In genomic region chr13:33111414-33112110, GRCh38 we compare ENCODE assay signal across 11 cellular contexts.
DNase-seq lines count a peak whose midpoint lies in the region; ATAC-seq, FAIRE-seq and TF ChIP-seq lines count a peak whose summit lies in the region.
"Had no signal": no experiment of that assay in that cellular context is flagged by ENCODE, and none has a peak within 500 bp of the region (broad histone marks: within the 10 kb centered on the region; RNA-seq: fewer than 3 reads in every experiment).

No MANE protein-coding gene starts in this region.

- peak; percentile 4 for DNase-seq in NCI-H1105 treated with DMSO at 0.1 percent for 48 hours (lab: John Stamatoyannopoulos, UW)
- no peak for DNase-seq in NCI-H1105 (lab: John Stamatoyannopoulos, UW)
- DNase-seq in NCI-H748 treated with DMSO at 0.1 percent for 48 hours (lab: John Stamatoyannopoulos, UW), result peak; percentile 96
- DNase-seq in left ventricle myocardium inferior, result peak; percentile 37
- no peak for DNase-seq in tibial artery
- DNase-seq in endodermal cell, result no peak
- DNase-seq in frontal cortex (ENCODE audit: low spot score in 2 of 2), result no peak
- DNase-seq: NCI-H2227 treated with DMSO at 0.1 percent for 48 hours; stimulated activated CD4-positive, alpha-beta T cell treated with anti-CD3 and anti-CD28 coated beads, Interleukin-2, amount 100 ng/mL, for 48 hours had no signal

- H3K4me3 ChIP-seq in left ventricle myocardium inferior (no peak overlapping the region), tibial artery (no peak overlapping the region), endodermal cell (ENCODE audit: low read length) (no peak overlapping the region)

- H3K4me1 ChIP-seq in left ventricle myocardium inferior (peaks cover 76% of the 10 kb centered on the region), tibial artery (peaks cover 0 to 56% (median 39%) of the 10 kb centered on the region in 4 donors), endodermal cell (ENCODE audit: control insufficient read depth, insufficient read depth, low read length) (peaks cover 4% of the 10 kb centered on the region)

- ATAC-seq in GM18907 (IDR thresholded peaks at IDR 0.05; ENCODE audit: unreplicated experiment), result no peak

- peaks cover 32% of the 10 kb centered on the region for H3K27me3 Mint-ChIP-seq in endodermal cell (ENCODE audit: insufficient read depth)

- peaks cover 87% of the 10 kb centered on the region for H3K36me3 ChIP-seq in left ventricle myocardium inferior
- H3K36me3 ChIP-seq in tibial artery, result peaks cover 31 to 58% (median 46%) of the 10 kb centered on the region in 3 donors
- no peaks in the 10 kb centered on the region for H3K36me3 ChIP-seq in endodermal cell (ENCODE audit: control insufficient read depth, insufficient read depth, low read length)

- H3K27ac ChIP-seq in left ventricle myocardium inferior (replicated peaks) (peak overlapping the region; percentile 73), tibial artery (peak overlapping the region; percentile 50 to 79), endodermal cell (ENCODE audit: low read depth, low read length) (no peak overlapping the region)

- WGBS in endodermal cell (ENCODE audit: insufficient coverage in 1 of 2, insufficient read length in 1 of 2), 2 experiments, result 92 to 95% methylated on average over 7 to 9 of the region's 9 CpGs

- TF ChIP-seq CTCF in left ventricle myocardium inferior (IDR thresholded peaks at IDR 0.05; ENCODE audit: borderline replicate concordance), result no peak
- no peak for TF ChIP-seq CTCF in tibial artery (IDR thresholded peaks at IDR 0.05)
- TF ChIP-seq CTCF in endodermal cell (conservative IDR thresholded peaks at IDR 0.05), result no peak

- no peaks in the 10 kb centered on the region for H3K27me3 ChIP-seq in left ventricle myocardium inferior (ENCODE audit: low read depth)
- no peaks in the 10 kb centered on the region for H3K27me3 ChIP-seq in tibial artery
- H3K27me3 ChIP-seq in endodermal cell (ENCODE audit: control insufficient read depth, insufficient read depth, low read length, poor library complexity, severe bottlenecking), result peaks cover 48% of the 10 kb centered on the region

- H3K9me3 Mint-ChIP-seq in endodermal cell, result no peaks in the 10 kb centered on the region

- H3K9me3 ChIP-seq in left ventricle myocardium inferior (replicated peaks), result no peaks in the 10 kb centered on the region
- no peaks in the 10 kb centered on the region for H3K9me3 ChIP-seq in tibial artery
- H3K9me3 ChIP-seq in endodermal cell (ENCODE audit: control insufficient read depth, low read length), result no peaks in the 10 kb centered on the region

- H3K4me1 Mint-ChIP-seq in endodermal cell, result peaks cover 34% of the 10 kb centered on the region

- FAIRE-seq in frontal cortex (lab: Jason Lieb, UNC), result no peak
- FAIRE-seq: keratinocyte had no signal

- H3K9ac ChIP-seq in endodermal cell (ENCODE audit: extremely low read depth, low read length, poor library complexity, severe bottlenecking), result no peak overlapping the region

- no peaks in the 10 kb centered on the region for H3K36me3 Mint-ChIP-seq in endodermal cell (ENCODE audit: low read depth)

- H3K4me3 Mint-ChIP-seq in endodermal cell, result no peak overlapping the region

- intact Hi-C loops in left ventricle myocardium inferior (cut with micrococcal nuclease), result no loop called here
- intact Hi-C loops in tibial artery (cut with DNase I; ENCODE audit: low total_unique reads), result no loop called here

- H3K27ac Mint-ChIP-seq in endodermal cell, result no peak overlapping the region

Comparison
In these comparisons a context has a peak if more than half of its experiments do, and no peak if none do; other contexts are left out.
1. DNase-seq: peak in NCI-H1105 treated with DMSO at 0.1 percent for 48 hours (single experiment), NCI-H748 treated with DMSO at 0.1 percent for 48 hours (single experiment) and left ventricle myocardium inferior (single experiment); none in NCI-H1105 (single experiment), tibial artery (0 of 2), endodermal cell (single experiment) and frontal cortex (0 of 2).